ENCODE assay signal across 9 cellular contexts in genomic region chr7:87216701-87217508, GRCh38. TPM values are rescaled to one million over a fixed set of nuclear protein-coding genes. Genes with fewer than 3 reads are reported as not detected.
DNase-seq lines count a peak whose midpoint lies in the region; ATAC-seq, FAIRE-seq and TF ChIP-seq lines count a peak whose summit lies in the region.
"Had no signal": no experiment of that assay in that cellular context is flagged by ENCODE, and none has a peak within 500 bp of the region (broad histone marks: within the 10 kb centered on the region; RNA-seq: fewer than 3 reads in every experiment).

No MANE protein-coding gene starts in this region.

- no peak for TF ChIP-seq POLR2A in stomach (IDR thresholded peaks at IDR 0.05)
- TF ChIP-seq POLR2A in prostate gland (IDR thresholded peaks at IDR 0.05): no peak

- H3K4me1 ChIP-seq in stomach (peaks cover 34 to 76% (median 64%) of the 10 kb centered on the region in 4 donors), foreskin keratinocyte (peaks cover 8% of the 10 kb centered on the region), prostate gland (replicated peaks) (peaks cover 6% of the 10 kb centered on the region)

- WGBS in stomach, 5 donors: 50 to 62% (median 58%) methylated on average over 5 of the region's 5 CpGs
- WGBS in prostate gland: 64% methylated on average over 5 of the region's 5 CpGs

- H3K9me3 ChIP-seq in stomach: no peaks in the 10 kb centered on the region
- H3K9me3 ChIP-seq in prostate gland: no peaks in the 10 kb centered on the region

- H3K4me3 ChIP-seq in coronary artery: peak overlapping the region; percentile 20
- peak overlapping the region in 1 of 4 donors; percentile 93 for H3K4me3 ChIP-seq in stomach
- H3K4me3 ChIP-seq in prostate gland: no peak overlapping the region
- H3K4me3 ChIP-seq: SK-N-MC had no signal

- H3K36me3 ChIP-seq in stomach (no peaks in the 10 kb centered on the region), prostate gland (no peaks in the 10 kb centered on the region)

- H3K27me3 ChIP-seq in stomach: no peaks in the 10 kb centered on the region
- no peaks in the 10 kb centered on the region for H3K27me3 ChIP-seq in foreskin keratinocyte
- no peaks in the 10 kb centered on the region for H3K27me3 ChIP-seq in prostate gland (replicated peaks; ENCODE audit: insufficient read depth)

- H3K27ac ChIP-seq in coronary artery (peak overlapping the region in 1 of 2 donors; percentile 8), stomach (peak overlapping the region in 3 of 5 donors; percentile 55 to 94 (median 88)), foreskin keratinocyte (no peak overlapping the region), prostate gland (no peak overlapping the region)
- H3K27ac ChIP-seq: SK-N-MC had no signal

- peak; percentile 39 for DNase-seq in GM18507 (ENCODE audit: extremely low spot score, insufficient read length, low read depth)
- peak; percentile 46 for DNase-seq in MV-4-11 (lab: John Stamatoyannopoulos, UW)
- no peak for DNase-seq in coronary artery (ENCODE audit: low spot score)
- no peak for DNase-seq in stomach
- DNase-seq in COLO829 (ENCODE audit: low spot score): no peak
- no peak for DNase-seq in foreskin keratinocyte
- DNase-seq in prostate gland (ENCODE audit: low spot score): no peak

- TF ChIP-seq EP300 in stomach (IDR thresholded peaks at IDR 0.05): no peak

- intact Hi-C loops in stomach (cut with DNase I; ENCODE audit: low total_unique reads): no loop called here
- intact Hi-C loops in prostate gland (cut with DNase I): no loop called here

- TF ChIP-seq CTCF in coronary artery (IDR thresholded peaks at IDR 0.05) (no peak), stomach (IDR thresholded peaks at IDR 0.05) (no peak), foreskin keratinocyte (conservative IDR thresholded peaks at IDR 0.05) (no peak), prostate gland (IDR thresholded peaks at IDR 0.05) (no peak)

- peak; percentile 57 for ATAC-seq in GM21717 (IDR thresholded peaks at IDR 0.05; ENCODE audit: unreplicated experiment)
- ATAC-seq in foreskin keratinocyte: no peak

- peak; percentile 94 for FAIRE-seq in GM18507 (lab: Jason Lieb, UNC)

RNA-seq across cellular contexts. Expression of gene TMEM243, which starts 2.6 kb away (rescaled TPM):
- total RNA-seq in stomach (10 to 100 TPM in 4 of 5 donors, 1 to 10 TPM in 1; 4.3 to 68.8 (median 34.8) TPM), foreskin keratinocyte (24.9 and 25.2 TPM in 2 replicates), prostate gland (10 to 100 TPM; 23.3 to 39.7 TPM)
- polyA plus RNA-seq in stomach (10 to 100 TPM; 21.3 to 32.1 (median 22.7) TPM), foreskin keratinocyte (22.5 and 24.2 TPM in 2 replicates)

Comparison
In these comparisons a context has a peak if more than half of its experiments do, and no peak if none do; other contexts are left out.
1. DNase-seq: peak in GM18507 (single experiment) and MV-4-11 (single experiment); none in coronary artery (single experiment), stomach (single experiment), COLO829 (single experiment), foreskin keratinocyte (0 of 2) and prostate gland (single experiment).
2. H3K27ac ChIP-seq: peak in stomach (3 of 5); none in foreskin keratinocyte (single experiment) and prostate gland (0 of 2).